In the genomic region with DNA sequence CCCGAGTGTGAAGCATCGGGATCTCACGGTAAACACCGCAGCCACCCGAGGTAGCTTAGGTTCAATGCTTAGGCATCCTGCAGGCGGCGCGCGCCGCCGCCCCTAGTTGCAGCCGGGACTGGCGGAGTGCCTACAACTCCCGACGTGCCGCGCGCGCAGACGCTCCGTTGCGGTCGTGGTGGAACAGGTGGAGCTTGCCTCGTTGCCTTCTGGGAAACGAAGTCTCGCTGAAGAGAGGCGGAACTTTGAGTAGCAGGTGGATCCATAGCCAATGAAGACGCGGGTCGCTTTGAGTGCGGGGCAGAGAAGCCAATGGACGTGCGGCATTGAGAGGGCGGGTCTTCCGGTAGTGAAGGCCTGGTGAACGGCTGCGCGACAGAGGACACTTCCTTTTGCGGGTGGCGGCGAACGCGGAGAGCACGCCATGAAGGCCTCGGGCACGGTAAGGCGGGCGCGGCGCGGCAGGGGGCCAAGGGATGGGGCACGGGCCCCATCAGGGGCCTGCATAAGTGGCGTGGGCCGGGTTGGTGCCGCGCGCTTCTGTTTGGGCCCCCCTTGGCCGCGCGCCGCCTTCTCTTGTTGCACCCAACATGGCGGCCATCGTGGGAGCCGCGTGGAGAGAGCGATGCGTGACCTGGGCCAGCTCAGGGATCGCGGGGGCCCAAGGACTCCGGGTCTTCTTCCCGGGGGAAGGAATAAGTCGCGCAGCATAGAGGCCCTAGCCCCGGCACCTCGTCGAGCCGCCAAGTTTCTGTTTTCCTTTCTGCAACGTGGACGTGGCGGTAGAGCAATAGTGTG, we compare ENCODE assay signal across 1 cellular context.
A peak's percentile ranks its signal among the peaks of the same experiment; 100 is the strongest.
TF ChIP-seq lines count a peak whose summit lies in the region.

A gene (plus strand): TSS at position 378 of the 798 bp plus-strand sequence. CDS start 47 bp downstream, at position 425.

TF ChIP-seq in HepG2, 621 proteins besides CTCF, POLR2A, EP300 and RAD21 (continued from another document and continues in another):
- TF ChIP-seq, protein P1, sequence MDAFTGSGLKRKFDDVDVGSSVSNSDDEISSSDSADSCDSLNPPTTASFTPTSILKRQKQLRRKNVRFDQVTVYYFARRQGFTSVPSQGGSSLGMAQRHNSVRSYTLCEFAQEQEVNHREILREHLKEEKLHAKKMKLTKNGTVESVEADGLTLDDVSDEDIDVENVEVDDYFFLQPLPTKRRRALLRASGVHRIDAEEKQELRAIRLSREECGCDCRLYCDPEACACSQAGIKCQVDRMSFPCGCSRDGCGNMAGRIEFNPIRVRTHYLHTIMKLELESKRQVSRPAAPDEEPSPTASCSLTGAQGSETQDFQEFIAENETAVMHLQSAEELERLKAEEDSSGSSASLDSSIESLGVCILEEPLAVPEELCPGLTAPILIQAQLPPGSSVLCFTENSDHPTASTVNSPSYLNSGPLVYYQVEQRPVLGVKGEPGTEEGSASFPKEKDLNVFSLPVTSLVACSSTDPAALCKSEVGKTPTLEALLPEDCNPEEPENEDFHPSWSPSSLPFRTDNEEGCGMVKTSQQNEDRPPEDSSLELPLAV (CRISPR knock-in tag; conservative IDR thresholded peaks at IDR 0.05; ENCODE audit: low read depth), result no peak
- no peak for TF ChIP-seq SIN3B (IDR thresholded peaks at IDR 0.05; ENCODE audit: low read length)
- no peak for TF ChIP-seq SRSF9 (IDR thresholded peaks at IDR 0.05; ENCODE audit: borderline replicate concordance, insufficient read depth, low read depth, low read length, poor library complexity, severe bottlenecking)
- TF ChIP-seq ZNF350 (CRISPR knock-in tag; IDR thresholded peaks at IDR 0.05; ENCODE audit: borderline replicate concordance, low read depth), result peak; percentile 82; the same call in 1 of the 2 replicates
- TF ChIP-seq, protein P2, sequence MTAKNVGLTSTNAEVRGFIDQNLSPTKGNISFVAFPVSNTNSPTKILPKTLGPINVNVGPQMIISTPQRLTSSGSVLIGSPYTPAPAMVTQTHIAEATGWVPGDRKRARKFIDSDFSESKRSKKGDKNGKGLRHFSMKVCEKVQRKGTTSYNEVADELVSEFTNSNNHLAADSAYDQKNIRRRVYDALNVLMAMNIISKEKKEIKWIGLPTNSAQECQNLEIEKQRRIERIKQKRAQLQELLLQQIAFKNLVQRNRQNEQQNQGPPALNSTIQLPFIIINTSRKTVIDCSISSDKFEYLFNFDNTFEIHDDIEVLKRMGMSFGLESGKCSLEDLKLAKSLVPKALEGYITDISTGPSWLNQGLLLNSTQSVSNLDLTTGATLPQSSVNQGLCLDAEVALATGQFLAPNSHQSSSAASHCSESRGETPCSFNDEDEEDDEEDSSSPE (CRISPR knock-in tag; IDR thresholded peaks at IDR 0.05), result peak; percentile 47; the same call in 1 of the 2 replicates
- TF ChIP-seq ZNF709 (CRISPR knock-in tag; IDR thresholded peaks at IDR 0.05), result no peak; the same call in 1 of the 2 replicates
- TF ChIP-seq HDAC6 (IDR thresholded peaks at IDR 0.05; ENCODE audit: low read depth, low read length), result no peak
- no peak for TF ChIP-seq ISL2 (CRISPR knock-in tag; IDR thresholded peaks at IDR 0.05)
- no peak for TF ChIP-seq ZNF253 (CRISPR knock-in tag; IDR thresholded peaks at IDR 0.05; ENCODE audit: borderline replicate concordance)
- TF ChIP-seq, protein P3, sequence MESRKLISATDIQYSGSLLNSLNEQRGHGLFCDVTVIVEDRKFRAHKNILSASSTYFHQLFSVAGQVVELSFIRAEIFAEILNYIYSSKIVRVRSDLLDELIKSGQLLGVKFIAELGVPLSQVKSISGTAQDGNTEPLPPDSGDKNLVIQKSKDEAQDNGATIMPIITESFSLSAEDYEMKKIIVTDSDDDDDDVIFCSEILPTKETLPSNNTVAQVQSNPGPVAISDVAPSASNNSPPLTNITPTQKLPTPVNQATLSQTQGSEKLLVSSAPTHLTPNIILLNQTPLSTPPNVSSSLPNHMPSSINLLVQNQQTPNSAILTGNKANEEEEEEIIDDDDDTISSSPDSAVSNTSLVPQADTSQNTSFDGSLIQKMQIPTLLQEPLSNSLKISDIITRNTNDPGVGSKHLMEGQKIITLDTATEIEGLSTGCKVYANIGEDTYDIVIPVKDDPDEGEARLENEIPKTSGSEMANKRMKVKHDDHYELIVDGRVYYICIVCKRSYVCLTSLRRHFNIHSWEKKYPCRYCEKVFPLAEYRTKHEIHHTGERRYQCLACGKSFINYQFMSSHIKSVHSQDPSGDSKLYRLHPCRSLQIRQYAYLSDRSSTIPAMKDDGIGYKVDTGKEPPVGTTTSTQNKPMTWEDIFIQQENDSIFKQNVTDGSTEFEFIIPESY (CRISPR knock-in tag; IDR thresholded peaks at IDR 0.05), result peak; percentile 32; the same call in 1 of the 2 replicates
- no peak for TF ChIP-seq ZNF138 (CRISPR knock-in tag; IDR thresholded peaks at IDR 0.05; ENCODE audit: low read depth)
- TF ChIP-seq ZNF564 (CRISPR knock-in tag; IDR thresholded peaks at IDR 0.05), result no peak
- TF ChIP-seq, protein P4, sequence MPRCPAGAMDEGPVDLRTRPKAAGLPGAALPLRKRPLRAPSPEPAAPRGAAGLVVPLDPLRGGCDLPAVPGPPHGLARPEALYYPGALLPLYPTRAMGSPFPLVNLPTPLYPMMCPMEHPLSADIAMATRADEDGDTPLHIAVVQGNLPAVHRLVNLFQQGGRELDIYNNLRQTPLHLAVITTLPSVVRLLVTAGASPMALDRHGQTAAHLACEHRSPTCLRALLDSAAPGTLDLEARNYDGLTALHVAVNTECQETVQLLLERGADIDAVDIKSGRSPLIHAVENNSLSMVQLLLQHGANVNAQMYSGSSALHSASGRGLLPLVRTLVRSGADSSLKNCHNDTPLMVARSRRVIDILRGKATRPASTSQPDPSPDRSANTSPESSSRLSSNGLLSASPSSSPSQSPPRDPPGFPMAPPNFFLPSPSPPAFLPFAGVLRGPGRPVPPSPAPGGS (CRISPR knock-in tag; IDR thresholded peaks at IDR 0.05), result no peak; the same call in 1 of the 2 replicates
- TF ChIP-seq ZNF354B (CRISPR knock-in tag; IDR thresholded peaks at IDR 0.05), result no peak
- TF ChIP-seq, protein P5, sequence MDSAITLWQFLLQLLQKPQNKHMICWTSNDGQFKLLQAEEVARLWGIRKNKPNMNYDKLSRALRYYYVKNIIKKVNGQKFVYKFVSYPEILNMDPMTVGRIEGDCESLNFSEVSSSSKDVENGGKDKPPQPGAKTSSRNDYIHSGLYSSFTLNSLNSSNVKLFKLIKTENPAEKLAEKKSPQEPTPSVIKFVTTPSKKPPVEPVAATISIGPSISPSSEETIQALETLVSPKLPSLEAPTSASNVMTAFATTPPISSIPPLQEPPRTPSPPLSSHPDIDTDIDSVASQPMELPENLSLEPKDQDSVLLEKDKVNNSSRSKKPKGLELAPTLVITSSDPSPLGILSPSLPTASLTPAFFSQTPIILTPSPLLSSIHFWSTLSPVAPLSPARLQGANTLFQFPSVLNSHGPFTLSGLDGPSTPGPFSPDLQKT (CRISPR knock-in tag; IDR thresholded peaks at IDR 0.05; ENCODE audit: borderline replicate concordance), result no peak
- no peak for TF ChIP-seq CHCHD3 (CRISPR knock-in tag; IDR thresholded peaks at IDR 0.05)
- TF ChIP-seq THAP11 (CRISPR knock-in tag; IDR thresholded peaks at IDR 0.05), result peak; percentile 100
- TF ChIP-seq JUND (CRISPR knock-in tag; IDR thresholded peaks at IDR 0.05), result no peak
- TF ChIP-seq ZNF775 (CRISPR knock-in tag; IDR thresholded peaks at IDR 0.05; ENCODE audit: borderline replicate concordance), result no peak
- no peak for TF ChIP-seq ZNF572 (CRISPR knock-in tag; IDR thresholded peaks at IDR 0.05)
- TF ChIP-seq, protein P6, sequence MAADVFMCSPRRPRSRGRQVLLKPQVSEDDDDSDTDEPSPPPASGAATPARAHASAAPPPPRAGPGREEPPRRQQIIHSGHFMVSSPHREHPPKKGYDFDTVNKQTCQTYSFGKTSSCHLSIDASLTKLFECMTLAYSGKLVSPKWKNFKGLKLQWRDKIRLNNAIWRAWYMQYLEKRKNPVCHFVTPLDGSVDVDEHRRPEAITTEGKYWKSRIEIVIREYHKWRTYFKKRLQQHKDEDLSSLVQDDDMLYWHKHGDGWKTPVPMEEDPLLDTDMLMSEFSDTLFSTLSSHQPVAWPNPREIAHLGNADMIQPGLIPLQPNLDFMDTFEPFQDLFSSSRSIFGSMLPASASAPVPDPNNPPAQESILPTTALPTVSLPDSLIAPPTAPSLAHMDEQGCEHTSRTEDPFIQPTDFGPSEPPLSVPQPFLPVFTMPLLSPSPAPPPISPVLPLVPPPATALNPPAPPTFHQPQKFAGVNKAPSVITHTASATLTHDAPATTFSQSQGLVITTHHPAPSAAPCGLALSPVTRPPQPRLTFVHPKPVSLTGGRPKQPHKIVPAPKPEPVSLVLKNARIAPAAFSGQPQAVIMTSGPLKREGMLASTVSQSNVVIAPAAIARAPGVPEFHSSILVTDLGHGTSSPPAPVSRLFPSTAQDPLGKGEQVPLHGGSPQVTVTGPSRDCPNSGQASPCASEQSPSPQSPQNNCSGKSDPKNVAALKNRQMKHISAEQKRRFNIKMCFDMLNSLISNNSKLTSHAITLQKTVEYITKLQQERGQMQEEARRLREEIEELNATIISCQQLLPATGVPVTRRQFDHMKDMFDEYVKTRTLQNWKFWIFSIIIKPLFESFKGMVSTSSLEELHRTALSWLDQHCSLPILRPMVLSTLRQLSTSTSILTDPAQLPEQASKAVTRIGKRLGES (CRISPR knock-in tag; IDR thresholded peaks at IDR 0.05; ENCODE audit: borderline replicate concordance), result no peak
- peak; percentile 85 for TF ChIP-seq KAT8 (CRISPR knock-in tag; IDR thresholded peaks at IDR 0.05)
- TF ChIP-seq, protein P7, sequence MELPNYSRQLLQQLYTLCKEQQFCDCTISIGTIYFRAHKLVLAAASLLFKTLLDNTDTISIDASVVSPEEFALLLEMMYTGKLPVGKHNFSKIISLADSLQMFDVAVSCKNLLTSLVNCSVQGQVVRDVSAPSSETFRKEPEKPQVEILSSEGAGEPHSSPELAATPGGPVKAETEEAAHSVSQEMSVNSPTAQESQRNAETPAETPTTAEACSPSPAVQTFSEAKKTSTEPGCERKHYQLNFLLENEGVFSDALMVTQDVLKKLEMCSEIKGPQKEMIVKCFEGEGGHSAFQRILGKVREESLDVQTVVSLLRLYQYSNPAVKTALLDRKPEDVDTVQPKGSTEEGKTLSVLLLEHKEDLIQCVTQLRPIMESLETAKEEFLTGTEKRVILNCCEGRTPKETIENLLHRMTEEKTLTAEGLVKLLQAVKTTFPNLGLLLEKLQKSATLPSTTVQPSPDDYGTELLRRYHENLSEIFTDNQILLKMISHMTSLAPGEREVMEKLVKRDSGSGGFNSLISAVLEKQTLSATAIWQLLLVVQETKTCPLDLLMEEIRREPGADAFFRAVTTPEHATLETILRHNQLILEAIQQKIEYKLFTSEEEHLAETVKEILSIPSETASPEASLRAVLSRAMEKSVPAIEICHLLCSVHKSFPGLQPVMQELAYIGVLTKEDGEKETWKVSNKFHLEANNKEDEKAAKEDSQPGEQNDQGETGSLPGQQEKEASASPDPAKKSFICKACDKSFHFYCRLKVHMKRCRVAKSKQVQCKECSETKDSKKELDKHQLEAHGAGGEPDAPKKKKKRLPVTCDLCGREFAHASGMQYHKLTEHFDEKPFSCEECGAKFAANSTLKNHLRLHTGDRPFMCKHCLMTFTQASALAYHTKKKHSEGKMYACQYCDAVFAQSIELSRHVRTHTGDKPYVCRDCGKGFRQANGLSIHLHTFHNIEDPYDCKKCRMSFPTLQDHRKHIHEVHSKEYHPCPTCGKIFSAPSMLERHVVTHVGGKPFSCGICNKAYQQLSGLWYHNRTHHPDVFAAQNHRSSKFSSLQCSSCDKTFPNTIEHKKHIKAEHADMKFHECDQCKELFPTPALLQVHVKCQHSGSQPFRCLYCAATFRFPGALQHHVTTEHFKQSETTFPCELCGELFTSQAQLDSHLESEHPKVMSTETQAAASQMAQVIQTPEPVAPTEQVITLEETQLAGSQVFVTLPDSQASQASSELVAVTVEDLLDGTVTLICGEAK (IDR thresholded peaks at IDR 0.05), result peak; percentile 72
- TF ChIP-seq, protein P7 (CRISPR knock-in tag; IDR thresholded peaks at IDR 0.05), result no peak
- TF ChIP-seq RXRB (CRISPR knock-in tag; IDR thresholded peaks at IDR 0.05; ENCODE audit: borderline replicate concordance), result peak; percentile 29; the same call in 1 of the 2 replicates
- no peak; the same call in 1 of the 2 replicates for TF ChIP-seq ZFP41 (CRISPR knock-in tag; IDR thresholded peaks at IDR 0.05; ENCODE audit: borderline replicate concordance)
- no peak; the same call in 1 of the 2 replicates for TF ChIP-seq KDM4B (CRISPR knock-in tag; IDR thresholded peaks at IDR 0.05)
- TF ChIP-seq SALL1 (CRISPR knock-in tag; IDR thresholded peaks at IDR 0.05), result peak; percentile 77
- TF ChIP-seq PAF1 (CRISPR knock-in tag; IDR thresholded peaks at IDR 0.05), result 0 out of 2 replicates have a peak, but pooled peaks have one; percentile 46
- TF ChIP-seq CBX1 (IDR thresholded peaks at IDR 0.05; ENCODE audit: low read depth), result no peak
- peak; percentile 97 for TF ChIP-seq POLR2G (IDR thresholded peaks at IDR 0.05; ENCODE audit: low read depth, low read length)
- no peak for TF ChIP-seq RFX3 (CRISPR knock-in tag; IDR thresholded peaks at IDR 0.05)
- TF ChIP-seq IKZF4 (CRISPR knock-in tag; IDR thresholded peaks at IDR 0.05; ENCODE audit: borderline replicate concordance, low read depth, not compliant biosample characterization), result no peak
- 0 out of 2 replicates have a peak, but pooled peaks have one; percentile 54 for TF ChIP-seq ZNF703 (CRISPR knock-in tag; IDR thresholded peaks at IDR 0.05; ENCODE audit: borderline replicate concordance)
- TF ChIP-seq ZNF607 (CRISPR knock-in tag; IDR thresholded peaks at IDR 0.05; ENCODE audit: borderline replicate concordance), result peak; percentile 65; the same call in 1 of the 2 replicates
